ENCODE assay signal across 22 cellular contexts in genomic region chr10:8315619-8316021, GRCh38.
DNase-seq lines count a peak whose midpoint lies in the region; ATAC-seq lines count a peak whose summit lies in the region.
"Had no signal": no experiment of that assay in that cellular context is flagged by ENCODE, and none has a peak within 500 bp of the region (broad histone marks: within the 10 kb centered on the region; RNA-seq: fewer than 3 reads in every experiment).

No MANE protein-coding gene starts in this region.

- peak; percentile 84 for ATAC-seq in activated CD4-positive, alpha-beta T cell treated with anti-CD3 and anti-CD28 coated beads for 36 hours
- ATAC-seq in GM18868 (IDR thresholded peaks at IDR 0.05; ENCODE audit: unreplicated experiment): peak; percentile 86
- ATAC-seq in HG03442 (IDR thresholded peaks at IDR 0.05; ENCODE audit: unreplicated experiment): peak; percentile 81
- ATAC-seq in activated T-helper 17 cell treated with anti-CD3 and anti-CD28 coated beads, Interleukin-2, amount 50 U/mL, for 72 hours (replicated peaks): peak; percentile 80
- no peak for ATAC-seq in GM19023 (IDR thresholded peaks at IDR 0.05; ENCODE audit: unreplicated experiment)
- ATAC-seq: HCT116, HepG2, left lung had no signal

- peak; percentile 44 for DNase-seq in activated CD4-positive, alpha-beta T cell treated with anti-CD3 and anti-CD28 coated beads for 36 hours
- no peak for DNase-seq in activated CD4-positive, alpha-beta T cell treated with anti-CD3 and anti-CD28 coated beads for 4 hours
- DNase-seq in NCI-H128 (lab: John Stamatoyannopoulos, UW; ENCODE audit: unreplicated experiment): no peak
- DNase-seq in kidney glomerular epithelial cell (lab: John Stamatoyannopoulos, UW): no peak
- DNase-seq: activated CD4-positive, CD25-positive, alpha-beta regulatory T cell; activated CD8-positive, alpha-beta memory T cell treated with anti-CD3 and anti-CD28 coated beads, Interleukin-2, amount 50 U/mL, for 4 hours; Caco-2; endodermal cell; glutamatergic neuron; left lung; NCI-H146; nephron progenitor cell; stimulated activated CD4-positive, alpha-beta T cell treated with anti-CD3 and anti-CD28 coated beads, Interleukin-2, amount 100 ng/mL, for 48 hours had no signal

- peaks cover 10% of the 10 kb centered on the region for H3K9me3 Mint-ChIP-seq in activated CD4-positive, alpha-beta T cell treated with anti-CD3 and anti-CD28 coated beads for 36 hours (ENCODE audit: low read depth)
- no peaks in the 10 kb centered on the region for H3K9me3 Mint-ChIP-seq in activated T-helper 17 cell treated with anti-CD3 and anti-CD28 coated beads, Interleukin-2, amount 50 U/mL, for 72 hours
- H3K9me3 Mint-ChIP-seq: endodermal cell had no signal

- CTCF ChIA-PET in activated CD4-positive, alpha-beta T cell treated with anti-CD3 and anti-CD28 coated beads for 36 hours (lab: Charles Lee): interaction anchor here (0.6 to 1.4 kb wide), 3 partner anchors 10 to 253 kb away, joined by 3 to 8 read pairs (median 4); no protein-coding TSS in a partner anchor

- H3K27me3 Mint-ChIP-seq in activated CD4-positive, alpha-beta T cell treated with anti-CD3 and anti-CD28 coated beads for 36 hours: peaks cover 2% of the 10 kb centered on the region
- H3K27me3 Mint-ChIP-seq in activated T-helper 17 cell treated with anti-CD3 and anti-CD28 coated beads, Interleukin-2, amount 50 U/mL, for 72 hours: no peaks in the 10 kb centered on the region
- H3K27me3 Mint-ChIP-seq: activated naive CD8-positive, alpha-beta T cell had no signal

- peaks cover 5% of the 10 kb centered on the region for H3K36me3 Mint-ChIP-seq in activated CD4-positive, alpha-beta T cell treated with anti-CD3 and anti-CD28 coated beads for 36 hours (ENCODE audit: low read depth)
- no peaks in the 10 kb centered on the region for H3K36me3 Mint-ChIP-seq in activated T-helper 17 cell treated with anti-CD3 and anti-CD28 coated beads, Interleukin-2, amount 50 U/mL, for 72 hours (ENCODE audit: low read depth)
- H3K36me3 Mint-ChIP-seq: activated naive CD8-positive, alpha-beta T cell; brain had no signal

- H3K4me1 Mint-ChIP-seq in activated CD4-positive, alpha-beta T cell treated with anti-CD3 and anti-CD28 coated beads for 36 hours: peaks cover 56% of the 10 kb centered on the region
- peaks cover 21% of the 10 kb centered on the region for H3K4me1 Mint-ChIP-seq in activated T-helper 17 cell treated with anti-CD3 and anti-CD28 coated beads, Interleukin-2, amount 50 U/mL, for 72 hours
- H3K4me1 Mint-ChIP-seq: B cell, nephron progenitor cell had no signal

- no peak overlapping the region for H3K4me3 Mint-ChIP-seq in activated CD4-positive, alpha-beta T cell treated with anti-CD3 and anti-CD28 coated beads for 36 hours
- H3K4me3 Mint-ChIP-seq in activated T-helper 17 cell treated with anti-CD3 and anti-CD28 coated beads, Interleukin-2, amount 50 U/mL, for 72 hours: peak overlapping the region; percentile 64
- H3K4me3 Mint-ChIP-seq: activated naive CD8-positive, alpha-beta T cell; B cell; brain; endodermal cell; nephron progenitor cell had no signal

- H3K27ac Mint-ChIP-seq in activated CD4-positive, alpha-beta T cell treated with anti-CD3 and anti-CD28 coated beads for 36 hours: peak overlapping the region; percentile 78
- H3K27ac Mint-ChIP-seq in activated T-helper 17 cell treated with anti-CD3 and anti-CD28 coated beads, Interleukin-2, amount 50 U/mL, for 72 hours: peak overlapping the region; percentile 90
- H3K27ac Mint-ChIP-seq: activated naive CD8-positive, alpha-beta T cell; B cell; brain; endodermal cell; nephron progenitor cell had no signal

- POLR2A ChIA-PET in activated CD4-positive, alpha-beta T cell treated with anti-CD3 and anti-CD28 coated beads for 36 hours (lab: Charles Lee): interaction anchor here (0.7 to 1.4 kb wide), 4 partner anchors 10 to 256 kb away, joined by 3 to 12 read pairs (median 6); no protein-coding TSS in a partner anchor

- intact Hi-C loops in activated CD4-positive, alpha-beta T cell treated with anti-CD3 and anti-CD28 coated beads for 36 hours (cut with DNase I, micrococcal nuclease): loop anchor here (1.0 to 5.0 kb wide), 6 partner anchors 10 to 178 kb away; no protein-coding TSS in a partner anchor
